Comparison of ENCODE assay signal across 21 cellular contexts in genomic region chr16:49278567-49278827, GRCh38. TPM values are rescaled to one million over a fixed set of nuclear protein-coding genes. Genes with fewer than 3 reads are reported as not detected.
A peak's percentile ranks its signal among the peaks of the same experiment; 100 is the strongest.
DNase-seq lines count a peak whose midpoint lies in the region; ATAC-seq and TF ChIP-seq lines count a peak whose summit lies in the region.
"Had no signal": no experiment of that assay in that cellular context is flagged by ENCODE, and none has a peak within 500 bp of the region (broad histone marks: within the 10 kb centered on the region; RNA-seq: fewer than 3 reads in every experiment).

No MANE protein-coding gene starts in this region.

- H3K4me3 Mint-ChIP-seq in endothelial cell (ENCODE audit: unreplicated experiment) (peak overlapping the region; percentile 75), nephron (peak overlapping the region in 2 of 3 experiments; percentile 21 to 40), mesothelial cell of epicardium (no peak overlapping the region), Caco-2 (ENCODE audit: unreplicated experiment) (no peak overlapping the region)
- H3K4me3 Mint-ChIP-seq in stimulated activated effector memory CD8-positive, alpha-beta T cell treated with anti-CD3 and anti-CD28 coated beads, Interleukin-12 subunit alpha, Interleukin-12 subunit beta, amount 100 ng/mL, for 72 hours = no peak overlapping the region

- H3K36me3 Mint-ChIP-seq in endothelial cell (ENCODE audit: low read depth, unreplicated experiment) (no peaks in the 10 kb centered on the region), nephron (ENCODE audit: low read depth) (no peaks in the 10 kb centered on the region), mesothelial cell of epicardium (no peaks in the 10 kb centered on the region), Caco-2 (ENCODE audit: insufficient read depth, unreplicated experiment) (peaks cover 5% of the 10 kb centered on the region)
- no peaks in the 10 kb centered on the region for H3K36me3 Mint-ChIP-seq in stimulated activated effector memory CD8-positive, alpha-beta T cell treated with anti-CD3 and anti-CD28 coated beads, Interleukin-12 subunit alpha, Interleukin-12 subunit beta, amount 100 ng/mL, for 72 hours
- H3K36me3 Mint-ChIP-seq: CD4-positive, CD25-positive, alpha-beta regulatory T cell had no signal

- no peak overlapping the region for H3K27ac ChIP-seq in HUES64 (ENCODE audit: low read depth, low read length)

- no peaks in the 10 kb centered on the region for H3K9me3 Mint-ChIP-seq in endothelial cell (ENCODE audit: unreplicated experiment)
- H3K9me3 Mint-ChIP-seq in nephron = no peaks in the 10 kb centered on the region
- no peaks in the 10 kb centered on the region for H3K9me3 Mint-ChIP-seq in mesothelial cell of epicardium
- no peaks in the 10 kb centered on the region for H3K9me3 Mint-ChIP-seq in Caco-2 (ENCODE audit: unreplicated experiment)
- H3K9me3 Mint-ChIP-seq in stimulated activated effector memory CD8-positive, alpha-beta T cell treated with anti-CD3 and anti-CD28 coated beads, Interleukin-12 subunit alpha, Interleukin-12 subunit beta, amount 100 ng/mL, for 72 hours = peaks cover 2% of the 10 kb centered on the region

- H3K36me3 ChIP-seq in HUES64 (ENCODE audit: insufficient read depth, low read length) (no peaks in the 10 kb centered on the region), Caco-2 (ENCODE audit: control insufficient read depth, insufficient read depth, low read length) (no peaks in the 10 kb centered on the region)
- H3K36me3 ChIP-seq: BE2C had no signal

- H3K4me1 ChIP-seq in HUES64 (ENCODE audit: insufficient read depth, low read length) = peaks cover 45% of the 10 kb centered on the region
- peaks cover 8% of the 10 kb centered on the region for H3K4me1 ChIP-seq in Caco-2

- WGBS in HUES64 = 24% methylated on average over 9 of the region's 11 CpGs

- BruUV-seq in Caco-2 (replicated peaks; lab: Mats Ljungman, UMichigan) = no TSS peak

- ATAC-seq in stimulated activated effector memory CD8-positive, alpha-beta T cell treated with anti-CD3 and anti-CD28 coated beads, Interleukin-12 subunit alpha, Interleukin-12 subunit beta, amount 100 ng/mL, for 72 hours = no peak

- H3K27me3 Mint-ChIP-seq in endothelial cell (ENCODE audit: unreplicated experiment) = peaks cover 38% of the 10 kb centered on the region
- peaks cover 94% of the 10 kb centered on the region for H3K27me3 Mint-ChIP-seq in nephron (ENCODE audit: low read depth)
- peaks cover 94% of the 10 kb centered on the region for H3K27me3 Mint-ChIP-seq in mesothelial cell of epicardium (ENCODE audit: low read depth)
- H3K27me3 Mint-ChIP-seq in Caco-2 (ENCODE audit: insufficient read depth, unreplicated experiment) = peaks cover 29% of the 10 kb centered on the region

- in situ Hi-C loops in G401 (cut with HindIII; ENCODE audit: low sequenced_read_pairs) = no loop called here

- H3K9me3 ChIP-seq in HUES64 (ENCODE audit: insufficient read depth, low read depth, low read length) (no peaks in the 10 kb centered on the region), Caco-2 (peaks cover 5% of the 10 kb centered on the region; the same call in 1 of the 2 replicates)
- H3K9me3 ChIP-seq: BE2C had no signal

- POLR2A ChIA-PET in Caco-2 (lab: Charles Lee) = no interaction called here

- CTCF ChIA-PET in Caco-2 (lab: Charles Lee) = no interaction called here

- no peak overlapping the region for H3K9ac ChIP-seq in HUES64 (ENCODE audit: low read depth, low read length)

- H3K4me3 ChIP-seq in HUES64 (ENCODE audit: low read length) = peak overlapping the region; percentile 26; the same call in 1 of the 2 replicates
- no peak overlapping the region for H3K4me3 ChIP-seq in Caco-2 (ENCODE audit: low read depth, low read length)

- TF ChIP-seq CTCF in endothelial cell (IDR thresholded peaks at IDR 0.05; ENCODE audit: unreplicated experiment) = no peak
- no peak for TF ChIP-seq CTCF in nephron (IDR thresholded peaks at IDR 0.05; ENCODE audit: unreplicated experiment in 3 of 3)
- TF ChIP-seq CTCF in mesothelial cell of epicardium (IDR thresholded peaks at IDR 0.05; ENCODE audit: unreplicated experiment) = no peak
- no peak for TF ChIP-seq CTCF in Caco-2 (IDR thresholded peaks at IDR 0.05; ENCODE audit: insufficient read depth in 1 of 2, low read depth in 1 of 2, low read length in 1 of 2, severe bottlenecking in 1 of 2, unreplicated experiment in 1 of 2)

- H3K4me1 Mint-ChIP-seq in endothelial cell (ENCODE audit: unreplicated experiment) (peaks cover 29% of the 10 kb centered on the region), nephron (peaks cover 7% of the 10 kb centered on the region), mesothelial cell of epicardium (peaks cover 6% of the 10 kb centered on the region), Caco-2 (ENCODE audit: low read depth, unreplicated experiment) (no peaks in the 10 kb centered on the region)
- peaks cover 6% of the 10 kb centered on the region for H3K4me1 Mint-ChIP-seq in stimulated activated effector memory CD8-positive, alpha-beta T cell treated with anti-CD3 and anti-CD28 coated beads, Interleukin-12 subunit alpha, Interleukin-12 subunit beta, amount 100 ng/mL, for 72 hours

- DNase-seq in G401 (ENCODE audit: low spot score) (peak; percentile 35), endothelial cell (ENCODE audit: low spot score) (no peak), mesothelial cell of epicardium (ENCODE audit: low spot score in 2 of 2, unreplicated experiment in 2 of 2) (no peak), Caco-2 (no peak)
- DNase-seq in stimulated activated CD4-positive, alpha-beta T cell treated with anti-CD3 and anti-CD28 coated beads, Interleukin-15, amount 100 ng/mL, for 24 hours = no peak
- no peak for DNase-seq in stimulated activated effector memory CD8-positive, alpha-beta T cell treated with anti-CD3 and anti-CD28 coated beads, Interleukin-12 subunit alpha, Interleukin-12 subunit beta, amount 100 ng/mL, for 72 hours (ENCODE audit: low spot score in 2 of 2)
- DNase-seq: BE2C; CD4-positive, CD25-positive, alpha-beta regulatory T cell; COR-L47; GDM1; HCEC 1CT; KG1; NCI-H1694 treated with DMSO at 0.1 percent for 48 hours; NCI-H2107; NCI-H2227 treated with DMSO at 0.1 percent for 48 hours; NCI-H524; NCI-H82; RPMI8226; SHP77 treated with DMSO at 0.1 percent for 48 hours had no signal

- intact Hi-C loops in Caco-2 (cut with micrococcal nuclease; ENCODE audit: unreplicated experiment) = no loop called here

- peaks cover 92% of the 10 kb centered on the region for H3K27me3 ChIP-seq in HUES64 (ENCODE audit: insufficient read depth, low read length)
- peaks cover 5% of the 10 kb centered on the region for H3K27me3 ChIP-seq in Caco-2 (replicated peaks; ENCODE audit: control insufficient read depth, insufficient read depth, low read length)

- H3K27ac Mint-ChIP-seq in endothelial cell (ENCODE audit: unreplicated experiment) = peak overlapping the region; percentile 40
- no peak overlapping the region for H3K27ac Mint-ChIP-seq in nephron
- no peak overlapping the region for H3K27ac Mint-ChIP-seq in mesothelial cell of epicardium
- H3K27ac Mint-ChIP-seq in Caco-2 (ENCODE audit: unreplicated experiment) = no peak overlapping the region
- H3K27ac Mint-ChIP-seq in stimulated activated effector memory CD8-positive, alpha-beta T cell treated with anti-CD3 and anti-CD28 coated beads, Interleukin-12 subunit alpha, Interleukin-12 subunit beta, amount 100 ng/mL, for 72 hours = no peak overlapping the region
- H3K27ac Mint-ChIP-seq: CD4-positive, CD25-positive, alpha-beta regulatory T cell had no signal

RNA-seq across cellular contexts. Expression of gene CBLN1, which starts 3.1 kb away (rescaled TPM):
- total RNA-seq in G401 (2014; rRNA removed; shearing (Covaris generic)) = 0.44 TPM in 1 of 2 replicates, not detected in the other
- 3.3 TPM for polyA plus RNA-seq in HUES64 (2013, experiment 1 of 2)
- polyA plus RNA-seq in HUES64 (2013, experiment 2 of 2) = 3.1 TPM
- total RNA-seq in endothelial cell (ENCODE audit: unreplicated experiment) = 3.2 TPM
- not detected in 3 replicates for total RNA-seq in mesothelial cell of epicardium
- not detected in 2 replicates for total RNA-seq in Caco-2 (2022)
- total RNA-seq: CD4-positive, CD25-positive, alpha-beta regulatory T cell had no signal
- polyA plus RNA-seq: CD4-positive, CD25-positive, alpha-beta regulatory T cell had no signal

Comparison
In these comparisons a context has a peak if more than half of its experiments do, and no peak if none do; other contexts are left out.
1. H3K4me3 Mint-ChIP-seq: peak in endothelial cell (single experiment) and nephron (2 of 3); none in mesothelial cell of epicardium (single experiment), Caco-2 (single experiment) and stimulated activated effector memory CD8-positive, alpha-beta T cell treated with anti-CD3 and anti-CD28 coated beads, Interleukin-12 subunit alpha, Interleukin-12 subunit beta, amount 100 ng/mL, for 72 hours (single experiment).